In the genomic region with DNA sequence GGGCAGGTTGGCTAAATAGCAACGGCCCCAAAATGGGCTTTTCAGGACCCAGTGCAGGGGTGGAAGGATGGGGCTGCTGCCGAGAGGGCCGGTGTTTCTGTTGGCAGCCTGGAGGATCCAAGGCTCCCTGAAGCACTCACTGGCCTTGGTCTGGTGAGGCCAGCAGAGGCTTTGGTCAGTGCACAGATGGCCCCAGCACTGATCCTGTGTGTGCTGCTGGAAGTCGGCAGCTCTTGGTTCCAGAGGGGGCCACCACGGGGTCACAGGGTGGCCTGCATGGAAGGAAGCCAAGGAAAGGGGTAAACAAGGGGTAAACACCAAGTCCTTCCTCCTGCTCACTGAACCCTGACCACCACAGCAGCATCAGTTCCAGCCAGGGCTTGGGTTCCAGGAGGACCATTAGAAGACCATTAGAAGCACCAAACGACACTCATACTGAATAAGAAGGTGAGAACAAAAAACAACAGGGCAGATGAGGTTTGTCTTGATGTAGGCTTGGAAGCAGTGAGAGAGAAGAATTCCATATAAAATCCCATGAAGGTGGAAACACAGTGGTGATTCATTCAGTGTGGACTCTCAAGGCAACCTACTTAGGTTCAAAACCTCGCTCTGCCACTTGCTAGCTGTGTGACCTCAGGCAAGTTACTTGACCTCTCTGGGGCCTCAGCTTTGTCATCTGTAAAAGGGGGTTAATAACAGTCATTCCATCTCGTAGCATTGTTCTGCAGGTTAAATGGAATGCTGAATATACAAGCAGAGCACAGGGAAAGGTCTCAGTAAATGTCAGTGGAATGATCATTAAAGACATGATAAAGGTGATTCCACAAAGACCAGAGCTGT, we compare ENCODE assay signal across 10 cellular contexts.
A peak's percentile ranks its signal among the peaks of the same experiment; 100 is the strongest.
DNase-seq lines count a peak whose midpoint lies in the region; ATAC-seq, FAIRE-seq and TF ChIP-seq lines count a peak whose summit lies in the region.
"Had no signal": no experiment of that assay in that cellular context is flagged by ENCODE, and none has a peak within 500 bp of the region (broad histone marks: within the 10 kb centered on the region; RNA-seq: fewer than 3 reads in every experiment).

No MANE protein-coding gene starts in this region.

- no peaks in the 10 kb centered on the region for H3K9me3 ChIP-seq in Caco-2
- no peaks in the 10 kb centered on the region for H3K9me3 ChIP-seq in H1 (ENCODE audit: insufficient read depth in 2 of 2, low read depth in 1 of 2, low read length in 1 of 2)
- no peaks in the 10 kb centered on the region for H3K9me3 ChIP-seq in psoas muscle
- H3K9me3 ChIP-seq in neural progenitor cell (ENCODE audit: low read depth), result no peaks in the 10 kb centered on the region
- H3K9me3 ChIP-seq in H9 (ENCODE audit: control insufficient read depth, low read depth, low read length), result no peaks in the 10 kb centered on the region

- no peak overlapping the region for H3K4me3 ChIP-seq in Caco-2 (ENCODE audit: low read depth, low read length)
- no peak overlapping the region for H3K4me3 ChIP-seq in NB4 (ENCODE audit: low read depth, low read length)
- no peak overlapping the region for H3K4me3 ChIP-seq in H1 (ENCODE audit: extremely low read depth in 1 of 4, insufficient read depth in 2 of 4, low read depth in 3 of 4, low read length in 4 of 4)
- H3K4me3 ChIP-seq in psoas muscle, result no peak overlapping the region
- no peak overlapping the region for H3K4me3 ChIP-seq in neural progenitor cell

- peaks cover 9% of the 10 kb centered on the region; the same call in 1 of the 2 replicates for H3K4me1 ChIP-seq in Caco-2
- peaks cover 4 to 9% (median 5%) of the 10 kb centered on the region in 4 experiments; a peak in 6 of 7 replicates for H3K4me1 ChIP-seq in H1 (replicated peaks in 1 of 4; ENCODE audit: control insufficient read depth in 3 of 4, insufficient read depth in 4 of 4, low read length in 3 of 4)
- H3K4me1 ChIP-seq in psoas muscle, result peaks cover 21% of the 10 kb centered on the region
- no peaks in the 10 kb centered on the region for H3K4me1 ChIP-seq in neural progenitor cell
- H3K4me1 ChIP-seq in H9 (ENCODE audit: insufficient read depth, low read length), result 0 out of 2 replicates have a peak, but pooled peaks cover 2% of the 10 kb centered on the region

- TF ChIP-seq POLR2A in NB4 (IDR thresholded peaks at IDR 0.05; ENCODE audit: extremely low read depth, insufficient read length) (peak; percentile 14), H1 (IDR thresholded peaks at IDR 0.05; ENCODE audit: control extremely low read depth in 1 of 2, low read depth in 2 of 2, low read length in 2 of 2) (no peak)

- H2AK5ac ChIP-seq in H1 (ENCODE audit: low read depth, low read length), result no peak overlapping the region; the same call in 1 of the 2 replicates
- no peak overlapping the region for H2AK5ac ChIP-seq in H9 (ENCODE audit: insufficient read length, low read length)

- H2BK12ac ChIP-seq in H1 (ENCODE audit: low read depth, low read length) (no peak overlapping the region), H9 (ENCODE audit: insufficient read length, low read depth, low read length) (no peak overlapping the region)

- POLR2A ChIA-PET in Caco-2 (lab: Charles Lee), result interaction anchor here (0.6 kb wide), 1 partner anchor 1667 kb away, joined by 4 read pairs; no protein-coding TSS in a partner anchor
- POLR2A ChIA-PET in H1 (lab: Charles Lee; ENCODE audit: partially characterized antibody), result interaction anchor here (1.6 kb wide), 1 partner anchor 22 kb away, joined by 4 read pairs; no protein-coding TSS in a partner anchor

- H3F3A ChIP-seq in neural progenitor cell (ENCODE audit: low read depth), result no peaks in the 10 kb centered on the region

- H3K27ac Mint-ChIP-seq in Caco-2 (ENCODE audit: unreplicated experiment) (peak overlapping the region; percentile 79), neural progenitor cell (no peak overlapping the region), H9 (no peak overlapping the region)

- BruUV-seq in Caco-2 (replicated peaks; lab: Mats Ljungman, UMichigan), result no TSS peak

- H3K27ac ChIP-seq in H1 (ENCODE audit: low read depth, low read length) (no peak overlapping the region), psoas muscle (peak overlapping the region; percentile 14), neural progenitor cell (no peak overlapping the region), H9 (ENCODE audit: insufficient read length, low read depth, low read length) (no peak overlapping the region)

- H3K79me2 ChIP-seq in H1 (ENCODE audit: control insufficient read depth in 1 of 2, insufficient read depth in 2 of 2, low read length in 2 of 2) (no peaks in the 10 kb centered on the region), neural progenitor cell (ENCODE audit: low read depth) (no peaks in the 10 kb centered on the region), H9 (ENCODE audit: insufficient read depth, low read length) (no peaks in the 10 kb centered on the region)

- H2BK5ac ChIP-seq in H1 (ENCODE audit: low read depth, low read length) (no peak overlapping the region), H9 (ENCODE audit: insufficient read length, low read length) (no peak overlapping the region)

- intact Hi-C loops in Caco-2 (cut with micrococcal nuclease; ENCODE audit: unreplicated experiment) (no loop called here), psoas muscle (cut with DNase I) (no loop called here)

- H3K36me3 ChIP-seq in Caco-2 (ENCODE audit: control insufficient read depth, insufficient read depth, low read length) (no peaks in the 10 kb centered on the region), H1 (ENCODE audit: control insufficient read depth in 2 of 4, insufficient read depth in 4 of 4, low read length in 3 of 4) (no peaks in the 10 kb centered on the region), psoas muscle (ENCODE audit: insufficient read depth in 1 of 2, low read depth in 1 of 2) (peaks cover 8 to 93% of the 10 kb centered on the region in 2 donors), neural progenitor cell (no peaks in the 10 kb centered on the region)

- WGBS in H1 (ENCODE audit: extremely low coverage in 1 of 2, insufficient coverage in 1 of 2, insufficient read length in 1 of 2, insufficient replicate concordance in 2 of 2, low coverage in 1 of 2, low lambda C conversion rate in 2 of 2, missing lambda C conversion rate in 1 of 2), 2 experiments, result 94% methylated on average over 8 of the region's 8 CpGs; no CpG with 5 or more reads in 1 of the 2 experiments
- 67 to 79% (median 72%) methylated on average over 8 of the region's 8 CpGs for WGBS in psoas muscle, 3 donors
- WGBS in H9 (ENCODE audit: extremely low coverage, insufficient read length, low lambda C conversion rate), result no CpG with 5 or more reads among the region's 8 CpGs

- no peak for TF ChIP-seq EP300 in H1 (IDR thresholded peaks at IDR 0.05; ENCODE audit: borderline replicate concordance in 1 of 2, low read depth in 2 of 2, low read length in 2 of 2)

- no peak overlapping the region for H4K5ac ChIP-seq in H1 (ENCODE audit: insufficient read length, low read depth, low read length)
- H4K5ac ChIP-seq in H9 (ENCODE audit: insufficient read length, low read depth, low read length), result no peak overlapping the region

- H3K4me3 Mint-ChIP-seq in Caco-2 (ENCODE audit: unreplicated experiment) (no peak overlapping the region), neural progenitor cell (no peak overlapping the region), H9 (no peak overlapping the region; a peak in 1 of 5 replicates)

- H2BK15ac ChIP-seq in H1 (ENCODE audit: low read length) (no peak overlapping the region), H9 (ENCODE audit: low read depth, low read length) (no peak overlapping the region)

- no peak overlapping the region for H3K9ac ChIP-seq in H1 (replicated peaks in 1 of 4; ENCODE audit: extremely low read depth in 1 of 4, low read depth in 3 of 4, low read length in 3 of 4)
- no peak overlapping the region for H3K9ac ChIP-seq in neural progenitor cell
- H3K9ac ChIP-seq in H9 (ENCODE audit: extremely low read depth, insufficient read length, low read length), result no peak overlapping the region

- no peak overlapping the region for H3K18ac ChIP-seq in H1 (ENCODE audit: extremely low read depth, low read length)
- no peak overlapping the region for H3K18ac ChIP-seq in H9 (ENCODE audit: insufficient read length, low read depth, low read length)

- TF ChIP-seq RAD21 in H1 (IDR thresholded peaks at IDR 0.05 in 1 of 2, conservative IDR thresholded peaks at IDR 0.05 in 1 of 2; ENCODE audit: low read depth in 2 of 2, low read length in 2 of 2), result no peak

- H3K79me1 ChIP-seq in H1 (ENCODE audit: low read depth, low read length) (no peaks in the 10 kb centered on the region), H9 (ENCODE audit: insufficient read depth, low read depth, low read length, poor library complexity, severe bottlenecking) (no peaks in the 10 kb centered on the region)

- H3K9me3 Mint-ChIP-seq in Caco-2 (ENCODE audit: unreplicated experiment) (no peaks in the 10 kb centered on the region), neural progenitor cell (no peaks in the 10 kb centered on the region), H9 (peaks cover 0 to 4% of the 10 kb centered on the region in 2 experiments; a peak in 1 of 5 replicates)

- H3K4me2 ChIP-seq in H1 (ENCODE audit: insufficient read depth in 1 of 2, low read depth in 2 of 2, low read length in 2 of 2), result peak overlapping the region in 1 of 2 experiments; percentile 34; a peak in 1 of 4 replicates
- no peak overlapping the region for H3K4me2 ChIP-seq in neural progenitor cell
- H3K4me2 ChIP-seq in H9 (ENCODE audit: insufficient read depth, insufficient read length, low read length), result no peak overlapping the region

- ATAC-seq in psoas muscle, result peak in 2 of 4 donors; percentile 2 to 21
- ATAC-seq in HG03175 (IDR thresholded peaks at IDR 0.05; ENCODE audit: unreplicated experiment), result no peak

- DNase-seq in Caco-2 (no peak), NB4 (ENCODE audit: low read depth) (no peak), H1 (ENCODE audit: low read depth in 1 of 2, low spot score in 2 of 2) (no peak), psoas muscle (no peak), neural progenitor cell (ENCODE audit: low spot score) (no peak), H9 (no peak)
- DNase-seq: NCI-H187 treated with DMSO at 0.1 percent for 48 hours; NK-92 treated with Interleukin-12 subunit alpha and Interleukin-12 subunit beta, amount 100 ng/mL, for 24 hours; occipital lobe had no signal

- no peak overlapping the region for H2BK20ac ChIP-seq in H1 (ENCODE audit: low read length)
- no peak overlapping the region for H2BK20ac ChIP-seq in H9 (ENCODE audit: low read depth, low read length, poor library complexity, severe bottlenecking)

- H4K91ac ChIP-seq in H1 (replicated peaks; ENCODE audit: insufficient read length, low read length) (no peak overlapping the region), H9 (ENCODE audit: insufficient read length, low read depth, low read length) (no peak overlapping the region)

- H3K27me3 Mint-ChIP-seq in Caco-2 (ENCODE audit: insufficient read depth, unreplicated experiment), result no peaks in the 10 kb centered on the region
- peaks cover 18% of the 10 kb centered on the region for H3K27me3 Mint-ChIP-seq in neural progenitor cell (ENCODE audit: insufficient read depth, low read depth)
- peaks cover 96% of the 10 kb centered on the region for H3K27me3 Mint-ChIP-seq in H9 (ENCODE audit: low read depth)

- H3K27me3 ChIP-seq in Caco-2 (replicated peaks; ENCODE audit: control insufficient read depth, insufficient read depth, low read length) (no peaks in the 10 kb centered on the region), H1 (replicated peaks in 1 of 4; ENCODE audit: control insufficient read depth in 3 of 4, extremely low read depth in 1 of 4, insufficient read depth in 3 of 4, low read length in 3 of 4) (peaks cover 27 to 52% (median 46%) of the 10 kb centered on the region in 4 experiments), psoas muscle (ENCODE audit: insufficient read depth in 3 of 3, low read length in 2 of 3) (no peaks in the 10 kb centered on the region), neural progenitor cell (peaks cover 88% of the 10 kb centered on the region), H9 (ENCODE audit: insufficient read depth, low read length) (peaks cover 42% of the 10 kb centered on the region)

- no peak for FAIRE-seq in H1 (lab: Jason Lieb, UNC)

- no peak overlapping the region for H2BK120ac ChIP-seq in H1 (replicated peaks; ENCODE audit: low read depth, low read length)
- no peak overlapping the region for H2BK120ac ChIP-seq in H9 (ENCODE audit: low read depth, low read length, poor library complexity, severe bottlenecking)

- H3K14ac ChIP-seq in H1 (ENCODE audit: insufficient read length) (no peak overlapping the region), H9 (ENCODE audit: insufficient read depth, low read length) (no peak overlapping the region)

- no peaks in the 10 kb centered on the region for H3K23me2 ChIP-seq in H1 (ENCODE audit: low read depth, low read length)
- H3K23me2 ChIP-seq in H9 (ENCODE audit: insufficient read length, low read depth, low read length, poor library complexity, severe bottlenecking), result no peaks in the 10 kb centered on the region

- peaks cover 25% of the 10 kb centered on the region for H3K36me3 Mint-ChIP-seq in Caco-2 (ENCODE audit: insufficient read depth, unreplicated experiment)
- no peaks in the 10 kb centered on the region for H3K36me3 Mint-ChIP-seq in neural progenitor cell
- H3K36me3 Mint-ChIP-seq in H9 (ENCODE audit: insufficient read depth in 1 of 3, low read depth in 3 of 3), result no peaks in the 10 kb centered on the region

- H3K4me1 Mint-ChIP-seq in Caco-2 (ENCODE audit: low read depth, unreplicated experiment) (peaks cover 24% of the 10 kb centered on the region), neural progenitor cell (peaks cover 24% of the 10 kb centered on the region), H9 (peaks cover 32 to 45% of the 10 kb centered on the region in 2 experiments)

- no peak overlapping the region for H3T11ph ChIP-seq in H9 (ENCODE audit: low read length)

- no peak overlapping the region for H4K8ac ChIP-seq in H1 (ENCODE audit: extremely low read depth, insufficient read depth, low read length)
- H4K8ac ChIP-seq in H9 (replicated peaks; ENCODE audit: insufficient read length, low read depth, low read length), result no peak overlapping the region

- H3K23ac ChIP-seq in H1 (ENCODE audit: insufficient read length) (no peak overlapping the region), H9 (ENCODE audit: insufficient read length, low read depth, low read length) (no peak overlapping the region)

- H2AFZ ChIP-seq in H1 (ENCODE audit: low read length), result no peak overlapping the region
- H2AFZ ChIP-seq in neural progenitor cell (replicated peaks), result no peak overlapping the region
- no peak overlapping the region for H2AFZ ChIP-seq in H9 (ENCODE audit: low read length)

- H3K56ac ChIP-seq in H1 (replicated peaks; ENCODE audit: insufficient read length, low read depth, low read length) (no peak overlapping the region), H9 (ENCODE audit: insufficient read length, low read depth, low read length) (no peak overlapping the region)

- CTCF ChIA-PET in Caco-2 (lab: Charles Lee) (interaction anchor here (0.6 kb wide), 1 partner anchor 119 kb away, joined by 3 read pairs; no protein-coding TSS in a partner anchor), H1 (lab: Charles Lee; ENCODE audit: partially characterized antibody) (interaction anchor here (0.7 to 1.2 kb wide), 3 partner anchors 9 to 39 kb away, joined by 3 to 5 read pairs (median 3); no protein-coding TSS in a partner anchor)

- peaks cover 3 to 12% of the 10 kb centered on the region in 2 experiments for H4K20me1 ChIP-seq in H1 (replicated peaks in 1 of 2; ENCODE audit: control insufficient read depth in 1 of 2, insufficient read depth in 2 of 2, low read length in 2 of 2)
- H4K20me1 ChIP-seq in neural progenitor cell (ENCODE audit: low read depth), result no peaks in the 10 kb centered on the region
- no peaks in the 10 kb centered on the region for H4K20me1 ChIP-seq in H9 (ENCODE audit: control insufficient read depth, insufficient read depth, insufficient read length)

- H3K4ac ChIP-seq in H1 (replicated peaks; ENCODE audit: insufficient read length, low read depth, low read length) (no peak overlapping the region), H9 (ENCODE audit: low read depth, low read length) (no peak overlapping the region)

- no peak for TF ChIP-seq CTCF in Caco-2 (IDR thresholded peaks at IDR 0.05; ENCODE audit: insufficient read depth in 1 of 2, low read depth in 1 of 2, low read length in 1 of 2, severe bottlenecking in 1 of 2, unreplicated experiment in 1 of 2)
- TF ChIP-seq CTCF in NB4 (IDR thresholded peaks at IDR 0.05; ENCODE audit: low read depth, low read length), result no peak
- TF ChIP-seq CTCF in H1 (IDR thresholded peaks at IDR 0.05; ENCODE audit: control extremely low read depth in 1 of 3, insufficient read depth in 1 of 3, low read depth in 1 of 3, low read length in 3 of 3), result no peak
- TF ChIP-seq CTCF in psoas muscle (IDR thresholded peaks at IDR 0.05), result no peak
- no peak for TF ChIP-seq CTCF in neural progenitor cell (IDR thresholded peaks at IDR 0.05)
- no peak for TF ChIP-seq CTCF in H9 (conservative IDR thresholded peaks at IDR 0.05)
